In the genomic region with DNA sequence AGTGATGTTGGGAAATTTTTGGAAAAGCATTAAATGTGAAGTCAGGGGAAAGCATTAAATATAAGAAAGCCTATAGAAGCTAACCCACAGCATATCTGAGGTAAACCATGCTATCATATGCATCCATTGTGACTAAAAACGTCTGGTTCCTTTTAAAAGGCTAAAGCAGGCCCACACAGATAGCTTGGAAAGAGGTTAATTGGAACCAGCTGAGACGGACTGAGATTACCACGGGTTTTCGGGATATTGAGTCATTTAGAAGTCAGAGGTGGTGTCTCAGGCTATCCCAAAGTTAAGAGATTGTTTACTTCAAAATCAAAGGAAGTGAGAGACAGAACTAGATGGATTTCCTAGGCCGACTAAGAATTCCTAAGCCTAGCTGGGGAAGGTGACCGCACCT, we compare ENCODE assay signal across 12 cellular contexts.
"Had no signal": no experiment of that assay in that cellular context is flagged by ENCODE, and none has a peak within 500 bp of the region (broad histone marks: within the 10 kb centered on the region; RNA-seq: fewer than 3 reads in every experiment).

No MANE protein-coding gene starts in this region.

- ATAC-seq: effector memory CD8-positive, alpha-beta T cell; gastrocnemius medialis; left ventricle myocardium superior had no signal

- H3K9me3 ChIP-seq: adrenal gland, gastrocnemius medialis had no signal

- H3K4me3 ChIP-seq: adrenal gland, gastrocnemius medialis, transverse colon had no signal

- H3K27me3 ChIP-seq: adrenal gland, gastrocnemius medialis had no signal

- DNase-seq: activated B cell treated with CpG ODN at 0.5 μM for 24 hours; activated CD4-positive, alpha-beta T cell treated with anti-CD3 and anti-CD28 coated beads, Interleukin-2, amount 10 ng/mL, durations not matched to agents 7 days and 5 days; activated CD8-positive, alpha-beta memory T cell treated with anti-CD3 and anti-CD28 coated beads for 24 hours; activated naive CD4-positive, alpha-beta T cell treated with anti-CD3 and anti-CD28 coated beads, Interleukin-2, amount 10 ng/mL, durations not matched to agents 7 days and 5 days; activated T-cell treated with anti-CD3 and anti-CD28 coated beads for 4 hours; adrenal gland; effector memory CD8-positive, alpha-beta T cell; gastrocnemius medialis; left ventricle myocardium superior; mesendoderm; nephron progenitor cell; transverse colon had no signal

- H3K27ac ChIP-seq: adrenal gland, gastrocnemius medialis, transverse colon had no signal

- H3K36me3 ChIP-seq: adrenal gland, gastrocnemius medialis, transverse colon had no signal

- H3K4me1 ChIP-seq: adrenal gland, gastrocnemius medialis, transverse colon had no signal
